In the genomic region with DNA sequence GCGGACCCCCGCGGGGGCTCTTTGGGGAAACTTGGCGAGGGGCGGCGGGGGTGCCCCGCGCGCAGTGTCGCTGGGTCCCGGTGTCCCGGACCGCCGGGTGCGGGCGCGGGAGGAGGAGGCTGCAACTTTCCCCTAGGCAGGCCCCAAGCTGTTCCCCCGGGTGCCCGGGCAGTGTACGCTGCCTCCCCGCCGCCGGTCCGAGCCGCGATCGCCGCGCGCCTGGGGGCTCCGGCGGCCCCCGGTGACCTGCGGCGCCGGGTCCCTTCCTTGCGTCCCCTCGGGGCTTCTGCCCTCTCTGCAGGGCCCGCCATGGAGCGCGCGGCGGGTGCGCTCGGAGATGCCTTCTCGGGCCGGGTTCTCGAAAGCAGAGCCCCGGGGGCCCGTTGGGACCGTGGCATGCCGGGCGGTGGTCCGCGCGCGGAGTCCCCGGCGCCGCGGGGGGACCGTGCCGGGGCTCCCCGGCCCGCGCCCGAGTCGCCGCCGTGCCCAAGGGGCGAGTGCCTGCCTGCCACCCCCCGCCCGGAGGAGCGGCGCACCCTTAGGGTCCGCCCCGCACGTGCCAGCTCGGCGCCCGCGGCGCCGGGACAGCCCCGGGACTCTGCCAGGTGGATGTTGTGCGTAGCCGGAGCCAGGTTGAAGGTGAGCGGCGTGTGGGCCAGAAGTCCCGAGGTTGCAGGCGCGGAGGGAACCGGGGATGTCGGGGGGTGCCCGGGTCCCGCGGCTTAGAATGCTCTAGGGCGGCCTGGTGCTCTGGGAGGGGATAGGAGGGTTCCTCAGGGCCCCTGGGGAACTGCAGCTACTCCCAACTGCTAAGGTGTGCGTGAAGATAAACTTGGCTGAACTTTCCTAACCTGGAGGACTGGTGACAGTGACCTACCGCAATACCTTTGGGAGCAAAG, we compare ENCODE assay signal across 8 cellular contexts. TPM values are rescaled to one million over a fixed set of nuclear protein-coding genes. Genes with fewer than 3 reads are reported as not detected.
A peak's percentile ranks its signal among the peaks of the same experiment; 100 is the strongest.
DNase-seq lines count a peak whose midpoint lies in the region; ATAC-seq, FAIRE-seq and TF ChIP-seq lines count a peak whose summit lies in the region.

A gene with protein sequence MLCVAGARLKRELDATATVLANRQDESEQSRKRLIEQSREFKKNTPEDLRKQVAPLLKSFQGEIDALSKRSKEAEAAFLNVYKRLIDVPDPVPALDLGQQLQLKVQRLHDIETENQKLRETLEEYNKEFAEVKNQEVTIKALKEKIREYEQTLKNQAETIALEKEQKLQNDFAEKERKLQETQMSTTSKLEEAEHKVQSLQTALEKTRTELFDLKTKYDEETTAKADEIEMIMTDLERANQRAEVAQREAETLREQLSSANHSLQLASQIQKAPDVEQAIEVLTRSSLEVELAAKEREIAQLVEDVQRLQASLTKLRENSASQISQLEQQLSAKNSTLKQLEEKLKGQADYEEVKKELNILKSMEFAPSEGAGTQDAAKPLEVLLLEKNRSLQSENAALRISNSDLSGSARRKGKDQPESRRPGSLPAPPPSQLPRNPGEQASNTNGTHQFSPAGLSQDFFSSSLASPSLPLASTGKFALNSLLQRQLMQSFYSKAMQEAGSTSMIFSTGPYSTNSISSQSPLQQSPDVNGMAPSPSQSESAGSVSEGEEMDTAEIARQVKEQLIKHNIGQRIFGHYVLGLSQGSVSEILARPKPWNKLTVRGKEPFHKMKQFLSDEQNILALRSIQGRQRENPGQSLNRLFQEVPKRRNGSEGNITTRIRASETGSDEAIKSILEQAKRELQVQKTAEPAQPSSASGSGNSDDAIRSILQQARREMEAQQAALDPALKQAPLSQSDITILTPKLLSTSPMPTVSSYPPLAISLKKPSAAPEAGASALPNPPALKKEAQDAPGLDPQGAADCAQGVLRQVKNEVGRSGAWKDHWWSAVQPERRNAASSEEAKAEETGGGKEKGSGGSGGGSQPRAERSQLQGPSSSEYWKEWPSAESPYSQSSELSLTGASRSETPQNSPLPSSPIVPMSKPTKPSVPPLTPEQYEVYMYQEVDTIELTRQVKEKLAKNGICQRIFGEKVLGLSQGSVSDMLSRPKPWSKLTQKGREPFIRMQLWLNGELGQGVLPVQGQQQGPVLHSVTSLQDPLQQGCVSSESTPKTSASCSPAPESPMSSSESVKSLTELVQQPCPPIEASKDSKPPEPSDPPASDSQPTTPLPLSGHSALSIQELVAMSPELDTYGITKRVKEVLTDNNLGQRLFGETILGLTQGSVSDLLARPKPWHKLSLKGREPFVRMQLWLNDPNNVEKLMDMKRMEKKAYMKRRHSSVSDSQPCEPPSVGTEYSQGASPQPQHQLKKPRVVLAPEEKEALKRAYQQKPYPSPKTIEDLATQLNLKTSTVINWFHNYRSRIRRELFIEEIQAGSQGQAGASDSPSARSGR (N-terminal part only) (plus strand): TSS at position 596 of the 899 bp plus-strand sequence. CDS start 14 bp downstream, at position 610.

- H3K36me3 ChIP-seq in H1 (ENCODE audit: control insufficient read depth in 2 of 4, insufficient read depth in 4 of 4, low read length in 3 of 4) (no peaks in the 10 kb centered on the region), mucosa of descending colon (ENCODE audit: low read depth) (no peaks in the 10 kb centered on the region), suprapubic skin (no peaks in the 10 kb centered on the region)

- peaks cover 52% of the 10 kb centered on the region for H3K4me1 Mint-ChIP-seq in WTC11

- no peaks in the 10 kb centered on the region for H3K36me3 Mint-ChIP-seq in WTC11

- peaks cover 11% of the 10 kb centered on the region; the same call in 1 of the 2 replicates for H3K23me2 ChIP-seq in H1 (ENCODE audit: low read depth, low read length)

- peaks cover 12 to 14% of the 10 kb centered on the region in 2 experiments for H4K20me1 ChIP-seq in H1 (replicated peaks in 1 of 2; ENCODE audit: control insufficient read depth in 1 of 2, insufficient read depth in 2 of 2, low read length in 2 of 2)

- no peak for ATAC-seq in WTC11
- peak; percentile 47 for ATAC-seq in mucosa of descending colon
- no peak for ATAC-seq in GM21786 (IDR thresholded peaks at IDR 0.05; ENCODE audit: unreplicated experiment)

- H2AK5ac ChIP-seq in H1 (ENCODE audit: low read depth, low read length) = no peak within 1 kb of the TSS

- no peak for FAIRE-seq in H1 (lab: Jason Lieb, UNC)

- peak within 1 kb of the TSS in 3 of 4 experiments; percentile 29 to 90 (median 45); a peak in 4 of 7 replicates for H3K9ac ChIP-seq in H1 (replicated peaks in 1 of 4; ENCODE audit: extremely low read depth in 1 of 4, low read depth in 3 of 4, low read length in 3 of 4)

- no peak within 1 kb of the TSS for H3K4ac ChIP-seq in H1 (replicated peaks; ENCODE audit: insufficient read length, low read depth, low read length)

- no peak within 1 kb of the TSS for H4K5ac ChIP-seq in H1 (ENCODE audit: insufficient read length, low read depth, low read length)

- TF ChIP-seq EP300 in H1 (IDR thresholded peaks at IDR 0.05; ENCODE audit: borderline replicate concordance in 1 of 2, low read depth in 2 of 2, low read length in 2 of 2) = no peak
- TF ChIP-seq EP300 in suprapubic skin (IDR thresholded peaks at IDR 0.05) = no peak

- H3K9me3 ChIP-seq in H1 (ENCODE audit: insufficient read depth in 2 of 2, low read depth in 1 of 2, low read length in 1 of 2) (no peaks in the 10 kb centered on the region), mucosa of descending colon (no peaks in the 10 kb centered on the region), suprapubic skin (no peaks in the 10 kb centered on the region)

- CTCF ChIA-PET in WTC11 (lab: Charles Lee) (interaction anchor here (0.6 to 3.6 kb wide), 9 partner anchors 12 to 275 kb away, joined by 3 to 14 read pairs (median 3); no protein-coding TSS in a partner anchor), H1 (lab: Charles Lee; ENCODE audit: partially characterized antibody) (interaction anchor here (0.7 to 3.0 kb wide), 6 partner anchors 12 to 131 kb away, joined by 3 to 13 read pairs (median 3); no protein-coding TSS in a partner anchor)

- peaks cover 9% of the 10 kb centered on the region for H3K27me3 Mint-ChIP-seq in WTC11 (ENCODE audit: low read depth)

- no peak within 1 kb of the TSS for H2BK12ac ChIP-seq in H1 (ENCODE audit: low read depth, low read length)

- peak within 1 kb of the TSS; percentile 81 for H3K4me3 Mint-ChIP-seq in WTC11

- no peak within 1 kb of the TSS for H2BK20ac ChIP-seq in H1 (ENCODE audit: low read length)

- H3K27ac Mint-ChIP-seq in WTC11 = no peak within 1 kb of the TSS; the same call in 1 of the 2 replicates

- H3K4me1 ChIP-seq in H1 (replicated peaks in 1 of 4; ENCODE audit: control insufficient read depth in 3 of 4, insufficient read depth in 4 of 4, low read length in 3 of 4) = peaks cover 10 to 25% (median 11%) of the 10 kb centered on the region in 4 experiments
- peaks cover 5% of the 10 kb centered on the region for H3K4me1 ChIP-seq in mucosa of descending colon (ENCODE audit: low read depth)
- H3K4me1 ChIP-seq in suprapubic skin = peaks cover 41% of the 10 kb centered on the region

- H2BK5ac ChIP-seq in H1 (ENCODE audit: low read depth, low read length) = no peak within 1 kb of the TSS

- H2BK120ac ChIP-seq in H1 (replicated peaks; ENCODE audit: low read depth, low read length) = no peak within 1 kb of the TSS

- peak within 1 kb of the TSS; percentile 32; the same call in 1 of the 2 replicates for H3K18ac ChIP-seq in H1 (ENCODE audit: extremely low read depth, low read length)

- peaks cover 21 to 57% of the 10 kb centered on the region in 2 experiments for H3K79me2 ChIP-seq in H1 (ENCODE audit: control insufficient read depth in 1 of 2, insufficient read depth in 2 of 2, low read length in 2 of 2)

- POLR2A ChIA-PET in WTC11 (lab: Charles Lee) (interaction anchor here (0.5 to 1.2 kb wide), 3 partner anchors 73 to 170 kb away, joined by 3 to 4 read pairs (median 3); no protein-coding TSS in a partner anchor), H1 (lab: Charles Lee; ENCODE audit: partially characterized antibody) (interaction anchor here (0.7 to 2.6 kb wide), 6 partner anchors 8 to 242 kb away, joined by 3 to 12 read pairs (median 5); no protein-coding TSS in a partner anchor)

- peak within 1 kb of the TSS; percentile 74 for H3K4me2 ChIP-seq in H1 (ENCODE audit: insufficient read depth in 1 of 2, low read depth in 2 of 2, low read length in 2 of 2)

- H3K27me3 ChIP-seq in H1 (replicated peaks in 1 of 4; ENCODE audit: control insufficient read depth in 3 of 4, extremely low read depth in 1 of 4, insufficient read depth in 3 of 4, low read length in 3 of 4) (peaks cover 0 to 14% (median 7%) of the 10 kb centered on the region in 4 experiments; a peak in 6 of 7 replicates), suprapubic skin (peaks cover 8% of the 10 kb centered on the region)

- no peak within 1 kb of the TSS for H3K56ac ChIP-seq in H1 (replicated peaks; ENCODE audit: insufficient read length, low read depth, low read length)

- no peaks in the 10 kb centered on the region for H3K9me3 Mint-ChIP-seq in WTC11

- H2AFZ ChIP-seq in H1 (ENCODE audit: low read length) = no peak within 1 kb of the TSS

- TF ChIP-seq CTCF in WTC11 (IDR thresholded peaks at IDR 0.05) = no peak
- no peak for TF ChIP-seq CTCF in H1 (IDR thresholded peaks at IDR 0.05; ENCODE audit: control extremely low read depth in 1 of 3, insufficient read depth in 1 of 3, low read depth in 1 of 3, low read length in 3 of 3)
- no peak for TF ChIP-seq CTCF in mucosa of descending colon (IDR thresholded peaks at IDR 0.05)
- TF ChIP-seq CTCF in suprapubic skin (IDR thresholded peaks at IDR 0.05) = no peak

- no peak within 1 kb of the TSS for H4K91ac ChIP-seq in H1 (replicated peaks; ENCODE audit: insufficient read length, low read length)

- no peak within 1 kb of the TSS for H2BK15ac ChIP-seq in H1 (ENCODE audit: low read length)

- DNase-seq in COLO668 (lab: John Stamatoyannopoulos, UW; ENCODE audit: unreplicated experiment) = peak; percentile 42
- peak; percentile 22 for DNase-seq in HPDE6-E6E7 (ENCODE audit: extremely low spot score)
- peak; percentile 35 for DNase-seq in WTC11 (ENCODE audit: low spot score)
- no peak for DNase-seq in H1 (ENCODE audit: low read depth in 1 of 2, low spot score in 2 of 2)
- DNase-seq in mucosa of descending colon = peak; percentile 54 to 75 (median 72)
- peak in 1 of 2 donors; percentile 79 for DNase-seq in suprapubic skin (ENCODE audit: low spot score in 2 of 2)
- no peak for DNase-seq in NCI-H524 treated with DMSO at 0.1 percent for 48 hours (lab: John Stamatoyannopoulos, UW)

- no peak within 1 kb of the TSS for H3K23ac ChIP-seq in H1 (ENCODE audit: insufficient read length)

- TF ChIP-seq RAD21 in H1 (IDR thresholded peaks at IDR 0.05 in 1 of 2, conservative IDR thresholded peaks at IDR 0.05 in 1 of 2; ENCODE audit: low read depth in 2 of 2, low read length in 2 of 2) = no peak

- H3K14ac ChIP-seq in H1 (ENCODE audit: insufficient read length) = no peak within 1 kb of the TSS

- H3K4me3 ChIP-seq in H1 (ENCODE audit: extremely low read depth in 1 of 4, insufficient read depth in 2 of 4, low read depth in 3 of 4, low read length in 4 of 4) (peak within 1 kb of the TSS; percentile 59 to 88 (median 70)), mucosa of descending colon (peak within 1 kb of the TSS; percentile 40), suprapubic skin (peak within 1 kb of the TSS; percentile 60)

- no peaks in the 10 kb centered on the region; the same call in 1 of the 2 replicates for H3K79me1 ChIP-seq in H1 (ENCODE audit: low read depth, low read length)

- TF ChIP-seq POLR2A in H1 (IDR thresholded peaks at IDR 0.05; ENCODE audit: control extremely low read depth in 1 of 2, low read depth in 2 of 2, low read length in 2 of 2) (no peak), suprapubic skin (IDR thresholded peaks at IDR 0.05) (no peak)

- 2% methylated on average over 74 of the region's 100 CpGs; no CpG with 5 or more reads in 1 of the 2 experiments for WGBS in H1 (ENCODE audit: extremely low coverage in 1 of 2, insufficient coverage in 1 of 2, insufficient read length in 1 of 2, insufficient replicate concordance in 2 of 2, low coverage in 1 of 2, low lambda C conversion rate in 2 of 2, missing lambda C conversion rate in 1 of 2), 2 experiments
- 4% methylated on average over 53 of the region's 100 CpGs for WGBS in suprapubic skin

- intact Hi-C loops in mucosa of descending colon (cut with DNase I, micrococcal nuclease) = loop anchor here (10.0 kb wide), 3 partner anchors 122 to 308 kb away; no protein-coding TSS in a partner anchor

- H3K27ac ChIP-seq in H1 (ENCODE audit: low read depth, low read length) (no peak within 1 kb of the TSS), suprapubic skin (no peak within 1 kb of the TSS)

- H4K8ac ChIP-seq in H1 (ENCODE audit: extremely low read depth, insufficient read depth, low read length) = no peak within 1 kb of the TSS; the same call in 1 of the 2 replicates

RNA-seq across cellular contexts. Expression of the gene that starts here (rescaled TPM):
- total RNA-seq in WTC11 (2021) (64.3 to 77.1 TPM (median 76.1 TPM) in 3 replicates), mucosa of descending colon (100 to 1,000 TPM in 2 of 3 donors, 10 to 100 TPM in 1; 85.2 to 167 (median 120) TPM), suprapubic skin (10 to 100 TPM; 52.5 to 93.6 (median 63.7) TPM)
- total RNA-seq in H1 (2021; fragmentation: NEBNext Ultra II Directional; extraction: Animal tissue kit (Norgen Biotek cat#: 25700)) = 53.8 and 65.9 TPM in 2 replicates
- polyA plus RNA-seq in H1 (2011; rRNA removed) = 21.6 and 33.1 TPM in 2 replicates
- polyA plus RNA-seq in H1 (2011; cell fraction: cytosol; rRNA removed) = 17.0 TPM
- 36.0 TPM for polyA plus RNA-seq in H1 (2011; cell fraction: nucleus; rRNA removed)
- 21.0 to 31.0 TPM (median 29.1 TPM) in 4 replicates for polyA plus RNA-seq in H1 (2012, experiment 1 of 2)
- 18.8 TPM for polyA plus RNA-seq in H1 (2012, experiment 2 of 2)
- polyA plus RNA-seq in H1 (2013, experiment 1 of 2) = 32.6 TPM
- 35.1 TPM for polyA plus RNA-seq in H1 (2013, experiment 2 of 2)
- polyA minus RNA-seq in H1 (2011; rRNA and poly(A)+ RNA removed) = 34.6 and 44.1 TPM in 2 replicates
- polyA minus RNA-seq in H1 (2011; cell fraction: cytosol; rRNA and poly(A)+ RNA removed) = 30.0 TPM
- 71.2 TPM for polyA minus RNA-seq in H1 (2011; cell fraction: nucleus; rRNA and poly(A)+ RNA removed)

Comparison
In these comparisons a context has a peak if more than half of its experiments do, and no peak if none do; other contexts are left out.
1. DNase-seq: peak in COLO668 (single experiment), HPDE6-E6E7 (single experiment), WTC11 (single experiment) and mucosa of descending colon (3 of 3); none in H1 (0 of 2) and NCI-H524 treated with DMSO at 0.1 percent for 48 hours (single experiment).
2. Peak in every context shown above with its lines, with median percentiles within 50 percentile points of each other: H3K4me3 ChIP-seq.